ENCODE assay signal across 1 cellular context in genomic region chr16:23556881-23557778, GRCh38.
TF ChIP-seq lines count a peak whose summit lies in the region.

Gene EARS2 (minus strand): TSS chr16:23557350. CDS start chr16:23557343, 7 bp downstream.
Gene UBFD1 (plus strand): TSS chr16:23557727. CDS start chr16:23557743, 16 bp downstream.

TF ChIP-seq in A549, 52 proteins besides CTCF, POLR2A, EP300 and RAD21 (continued from another document):
- TF ChIP-seq PBX3 (IDR thresholded peaks at IDR 0.05) (peak; percentile 91), MAX (IDR thresholded peaks at IDR 0.05) (peak; percentile 99), TFCP2L1 (CRISPR knock-in tag; IDR thresholded peaks at IDR 0.05) (no peak), MAZ (IDR thresholded peaks at IDR 0.05; ENCODE audit: borderline replicate concordance, low read depth, low read length) (peak; percentile 82; the same call in 1 of the 2 replicates), NFE2L2 (conservative IDR thresholded peaks at IDR 0.05; ENCODE audit: low read length) (no peak), REST (IDR thresholded peaks at IDR 0.05) (no peak), FOXS1 (CRISPR knock-in tag; IDR thresholded peaks at IDR 0.05) (no peak), RNF2 (IDR thresholded peaks at IDR 0.05; ENCODE audit: borderline replicate concordance, low read depth) (no peak), CBX2 (IDR thresholded peaks at IDR 0.05; ENCODE audit: borderline replicate concordance, low read depth) (no peak), RARB (CRISPR knock-in tag; IDR thresholded peaks at IDR 0.05) (0 out of 2 replicates have a peak, but pooled peaks have one; percentile 38), ZC3H11A (IDR thresholded peaks at IDR 0.05) (no peak), ZNF302 (CRISPR knock-in tag; IDR thresholded peaks at IDR 0.05) (no peak), ESRRA (IDR thresholded peaks at IDR 0.05; ENCODE audit: borderline replicate concordance, low read length) (no peak), MAFK (IDR thresholded peaks at IDR 0.05; ENCODE audit: partially characterized antibody) (no peak), EHMT2 (IDR thresholded peaks at IDR 0.05; ENCODE audit: low read depth) (no peak), HOXB5 (CRISPR knock-in tag; IDR thresholded peaks at IDR 0.05) (peak; percentile 64; the same call in 1 of the 2 replicates), HOXB13 (CRISPR knock-in tag; IDR thresholded peaks at IDR 0.05; ENCODE audit: low read depth) (no peak), HOXA7 (CRISPR knock-in tag; IDR thresholded peaks at IDR 0.05) (no peak), JUN (IDR thresholded peaks at IDR 0.05) (peak; percentile 82 to 84; a peak in 4 of 5 replicates), MYC (IDR thresholded peaks at IDR 0.05; ENCODE audit: borderline replicate concordance, low read length) (peak; percentile 99), SREBF2 (IDR thresholded peaks at IDR 0.05) (no peak)
